ENCODE assay signal across 25 cellular contexts in the genomic region with DNA sequence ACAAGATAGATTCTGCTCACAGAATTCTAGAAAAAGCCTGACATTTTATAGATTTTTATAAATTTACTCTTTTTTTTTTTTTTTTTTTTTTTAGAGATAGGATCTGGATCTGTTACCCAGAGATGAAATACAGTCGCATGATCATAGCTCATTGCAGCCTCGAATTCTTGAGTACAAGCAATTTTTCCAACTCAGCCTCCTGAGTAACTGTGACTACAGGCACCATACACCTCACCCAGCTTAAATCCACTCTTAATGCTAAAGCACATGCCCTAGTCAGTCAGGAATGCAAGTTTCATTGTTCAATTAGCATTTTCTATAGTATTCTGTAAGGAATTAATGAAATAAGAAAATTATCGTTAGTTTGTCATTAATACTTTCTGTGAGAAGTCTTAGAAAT. TPM values are rescaled to one million over a fixed set of nuclear protein-coding genes. Genes with fewer than 3 reads are reported as not detected.
DNase-seq lines count a peak whose midpoint lies in the region; ATAC-seq and TF ChIP-seq lines count a peak whose summit lies in the region.
"Had no signal": no experiment of that assay in that cellular context is flagged by ENCODE, and none has a peak within 500 bp of the region (broad histone marks: within the 10 kb centered on the region; RNA-seq: fewer than 3 reads in every experiment).

No MANE protein-coding gene starts in this region.

- intact Hi-C loops in activated CD4-positive, alpha-beta T cell treated with anti-CD3 and anti-CD28 coated beads for 36 hours (cut with DNase I, micrococcal nuclease) = no loop called here

- H3K27ac ChIP-seq in osteoblast (ENCODE audit: low read depth, low read length) = peak overlapping the region; percentile 87
- H3K27ac ChIP-seq: gastrocnemius medialis had no signal

- no peaks in the 10 kb centered on the region for H3K79me2 ChIP-seq in osteoblast (ENCODE audit: insufficient read depth, low read length)

- POLR2A ChIA-PET in activated CD4-positive, alpha-beta T cell treated with anti-CD3 and anti-CD28 coated beads for 36 hours (lab: Charles Lee) = interaction anchor here (0.6 kb wide), 1 partner anchor 34 kb away, joined by 3 read pairs; no protein-coding TSS in a partner anchor

- peak overlapping the region; percentile 76 for H3K27ac Mint-ChIP-seq in chondrocyte (ENCODE audit: unreplicated experiment)
- no peak overlapping the region for H3K27ac Mint-ChIP-seq in activated CD4-positive, alpha-beta T cell treated with anti-CD3 and anti-CD28 coated beads for 36 hours
- H3K27ac Mint-ChIP-seq: activated T-cell treated with anti-CD3 and anti-CD28 coated beads, Interleukin-2, amount 50 U/mL, for 24 hours; CD14-positive monocyte; memory B cell; natural killer cell treated with Interleukin-12 subunit alpha and Interleukin-12 subunit beta and Interleukin-15 and Interleukin-18, amount 100 ng/mL, for 72 hours; T-cell had no signal

- DNase-seq in Daoy (ENCODE audit: low read depth) (peak; percentile 14), LHCN-M2 (ENCODE audit: low read depth) (peak; percentile 53), chondrocyte (ENCODE audit: low spot score) (no peak), osteoblast (ENCODE audit: insufficient read length, low spot score, missing footprints) (no peak), HUDEP-2 (lab: John Stamatoyannopoulos, UW; ENCODE audit: unreplicated experiment in 76 of 76) (no peak), NCI-H524 treated with DMSO at 0.1 percent for 48 hours (lab: John Stamatoyannopoulos, UW) (no peak)
- DNase-seq in activated CD4-positive, alpha-beta T cell treated with anti-CD3 and anti-CD28 coated beads for 36 hours = no peak
- DNase-seq: activated CD4-positive, alpha-beta T cell treated with anti-CD3 and anti-CD28 coated beads for 1 hour; activated T-cell treated with anti-CD3 and anti-CD28 coated beads, Interleukin-2, amount 50 U/mL, for 24 hours; effector memory CD4-positive, alpha-beta T cell; gastrocnemius medialis; KG1; NCI-H146; NCI-H774; Right ventricle myocardium superior; T-cell had no signal

- no peaks in the 10 kb centered on the region for H3K9me3 ChIP-seq in osteoblast (ENCODE audit: low read depth, low read length)
- H3K9me3 ChIP-seq: ascending aorta, gastrocnemius medialis, HAP-1 had no signal

- ATAC-seq in GM21619 (IDR thresholded peaks at IDR 0.05; ENCODE audit: unreplicated experiment) = no peak
- ATAC-seq in activated CD4-positive, alpha-beta T cell treated with anti-CD3 and anti-CD28 coated beads for 36 hours = no peak
- ATAC-seq: esophagus mucosa; gastrocnemius medialis; natural killer cell treated with Interleukin-12 subunit alpha and Interleukin-12 subunit beta and Interleukin-15 and Interleukin-18, amount 100 ng/mL, for 72 hours; PC-3; sciatic nerve; T-cell had no signal

- no peak overlapping the region for H2AFZ ChIP-seq in osteoblast (ENCODE audit: low read length)

- H3K4me2 ChIP-seq in osteoblast (ENCODE audit: insufficient read depth, low read length) = no peak overlapping the region

- no peaks in the 10 kb centered on the region for H3K27me3 Mint-ChIP-seq in chondrocyte (ENCODE audit: low read depth)
- H3K27me3 Mint-ChIP-seq in activated CD4-positive, alpha-beta T cell treated with anti-CD3 and anti-CD28 coated beads for 36 hours = no peaks in the 10 kb centered on the region
- H3K27me3 Mint-ChIP-seq: activated T-cell treated with anti-CD3 and anti-CD28 coated beads, Interleukin-2, amount 50 U/mL, for 24 hours; memory B cell; natural killer cell treated with Interleukin-12 subunit alpha and Interleukin-12 subunit beta and Interleukin-15 and Interleukin-18, amount 100 ng/mL, for 72 hours; T-cell had no signal

- peaks cover 48% of the 10 kb centered on the region for H3K4me1 ChIP-seq in osteoblast (ENCODE audit: insufficient read depth, low read length)

- CTCF ChIA-PET in activated CD4-positive, alpha-beta T cell treated with anti-CD3 and anti-CD28 coated beads for 36 hours (lab: Charles Lee) = interaction anchor here (1.4 to 2.0 kb wide), 4 partner anchors 122 to 315 kb away, joined by 5 to 14 read pairs (median 8); no protein-coding TSS in a partner anchor

- no peak for TF ChIP-seq CTCF in chondrocyte (IDR thresholded peaks at IDR 0.05)
- TF ChIP-seq CTCF in osteoblast (IDR thresholded peaks at IDR 0.05; ENCODE audit: extremely low read depth, low read depth, low read length) = no peak

- no peak overlapping the region for H3K4me3 Mint-ChIP-seq in chondrocyte (ENCODE audit: unreplicated experiment)
- no peak overlapping the region for H3K4me3 Mint-ChIP-seq in activated CD4-positive, alpha-beta T cell treated with anti-CD3 and anti-CD28 coated beads for 36 hours
- H3K4me3 Mint-ChIP-seq: activated T-cell treated with anti-CD3 and anti-CD28 coated beads, Interleukin-2, amount 50 U/mL, for 24 hours; CD14-positive monocyte; memory B cell; natural killer cell treated with Interleukin-12 subunit alpha and Interleukin-12 subunit beta and Interleukin-15 and Interleukin-18, amount 100 ng/mL, for 72 hours; T-cell had no signal

- H4K20me1 ChIP-seq in osteoblast (ENCODE audit: insufficient read depth, low read length) = no peaks in the 10 kb centered on the region

- no peak overlapping the region for H3K4me3 ChIP-seq in osteoblast (ENCODE audit: insufficient read depth, low read length)
- H3K4me3 ChIP-seq: ascending aorta, gastrocnemius medialis, HAP-1 had no signal

- peaks cover 3% of the 10 kb centered on the region for H3K36me3 Mint-ChIP-seq in chondrocyte (ENCODE audit: low read depth)
- no peaks in the 10 kb centered on the region for H3K36me3 Mint-ChIP-seq in activated CD4-positive, alpha-beta T cell treated with anti-CD3 and anti-CD28 coated beads for 36 hours (ENCODE audit: low read depth)
- H3K36me3 Mint-ChIP-seq: CD14-positive monocyte; memory B cell; natural killer cell treated with Interleukin-12 subunit alpha and Interleukin-12 subunit beta and Interleukin-15 and Interleukin-18, amount 100 ng/mL, for 72 hours; T-cell had no signal

- no peaks in the 10 kb centered on the region for H3K9me3 Mint-ChIP-seq in chondrocyte (ENCODE audit: low read depth)
- no peaks in the 10 kb centered on the region for H3K9me3 Mint-ChIP-seq in activated CD4-positive, alpha-beta T cell treated with anti-CD3 and anti-CD28 coated beads for 36 hours (ENCODE audit: low read depth)
- H3K9me3 Mint-ChIP-seq: activated T-cell treated with anti-CD3 and anti-CD28 coated beads, Interleukin-2, amount 50 U/mL, for 24 hours; CD14-positive monocyte; memory B cell; natural killer cell treated with Interleukin-12 subunit alpha and Interleukin-12 subunit beta and Interleukin-15 and Interleukin-18, amount 100 ng/mL, for 72 hours; T-cell had no signal

- H3K27me3 ChIP-seq in osteoblast (ENCODE audit: insufficient read depth, low read length) = no peaks in the 10 kb centered on the region
- H3K27me3 ChIP-seq: ascending aorta, gastrocnemius medialis had no signal

- peaks cover 71% of the 10 kb centered on the region for H3K4me1 Mint-ChIP-seq in chondrocyte (ENCODE audit: low read depth)
- H3K4me1 Mint-ChIP-seq in activated CD4-positive, alpha-beta T cell treated with anti-CD3 and anti-CD28 coated beads for 36 hours = peaks cover 19% of the 10 kb centered on the region
- H3K4me1 Mint-ChIP-seq: memory B cell had no signal

- H3K36me3 ChIP-seq in osteoblast (ENCODE audit: insufficient read depth, low read length) = no peaks in the 10 kb centered on the region
- H3K36me3 ChIP-seq: ascending aorta, gastrocnemius medialis, HAP-1 had no signal

RNA-seq across cellular contexts. Expression of a gene that starts 32.1 kb away (rescaled TPM):
- total RNA-seq in Daoy (2014; rRNA removed; shearing (Covaris generic)) = 72.5 and 92.4 TPM in 2 replicates
- total RNA-seq in LHCN-M2 (2014; rRNA removed) = 56.5 and 64.1 TPM in 2 replicates
- 28.1 TPM for polyA plus RNA-seq in LHCN-M2 (2012)
- 24.7 to 46.9 TPM (median 27.3 TPM) in 3 replicates for total RNA-seq in chondrocyte
- 36.2 and 37.7 TPM in 2 replicates for total RNA-seq in osteoblast
- total RNA-seq in activated CD4-positive, alpha-beta T cell treated with anti-CD3 and anti-CD28 coated beads for 36 hours = 10 to 100 TPM; 82.1 to 82.3 TPM

Comparison
In these comparisons a context has a peak if more than half of its experiments do, and no peak if none do; other contexts are left out.
1. DNase-seq: peak in Daoy (single experiment) and LHCN-M2 (single experiment); none in chondrocyte (single experiment), osteoblast (single experiment), activated CD4-positive, alpha-beta T cell treated with anti-CD3 and anti-CD28 coated beads for 36 hours (single experiment), HUDEP-2 (0 of 76) and NCI-H524 treated with DMSO at 0.1 percent for 48 hours (single experiment).